ENCODE assay signal across 8 cellular contexts in the genomic region with DNA sequence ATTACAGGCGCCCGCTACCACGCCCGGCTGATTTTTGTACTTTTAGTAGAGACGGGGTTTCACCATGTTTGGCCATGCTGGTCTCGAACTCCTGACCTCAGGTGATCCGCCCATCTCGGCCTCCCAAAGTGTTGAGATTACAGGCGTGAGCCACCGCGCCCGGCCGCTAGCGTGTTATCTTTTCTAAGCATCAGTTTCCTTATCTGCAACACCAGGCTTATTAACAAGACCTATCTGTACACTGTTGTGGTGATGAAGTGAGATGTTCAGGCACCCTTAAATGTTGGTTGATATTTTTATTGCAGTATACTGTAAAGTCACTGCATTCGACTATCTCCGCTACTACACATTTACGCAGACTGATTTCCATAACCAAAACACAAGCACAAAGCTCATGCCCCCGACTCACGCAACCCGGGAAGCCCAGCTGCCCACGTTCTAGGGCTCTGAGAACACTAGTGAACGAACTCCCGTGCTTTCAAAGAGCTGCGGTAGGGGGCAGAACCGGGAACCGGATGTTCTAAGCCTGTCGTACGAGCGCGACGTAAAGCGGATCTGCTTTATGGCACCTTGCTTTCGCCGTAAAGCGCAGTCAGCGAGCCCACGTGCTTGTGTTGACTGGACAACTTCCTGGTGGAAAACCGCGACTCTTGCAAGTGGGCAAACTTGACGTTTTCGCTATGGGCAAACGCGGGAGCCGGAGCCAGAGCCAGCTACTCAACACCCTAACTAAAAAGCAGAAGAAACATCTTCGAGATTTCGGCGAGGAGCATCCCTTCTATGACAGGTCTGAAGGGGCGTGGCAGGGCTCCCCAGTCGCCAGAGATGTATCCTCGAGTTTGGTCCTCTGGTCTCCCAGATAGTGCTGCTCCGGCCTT. TPM values are rescaled to one million over a fixed set of nuclear protein-coding genes. Genes with fewer than 3 reads are reported as not detected.
DNase-seq lines count a peak whose midpoint lies in the region; ATAC-seq and FAIRE-seq lines count a peak whose summit lies in the region.

A gene with protein sequence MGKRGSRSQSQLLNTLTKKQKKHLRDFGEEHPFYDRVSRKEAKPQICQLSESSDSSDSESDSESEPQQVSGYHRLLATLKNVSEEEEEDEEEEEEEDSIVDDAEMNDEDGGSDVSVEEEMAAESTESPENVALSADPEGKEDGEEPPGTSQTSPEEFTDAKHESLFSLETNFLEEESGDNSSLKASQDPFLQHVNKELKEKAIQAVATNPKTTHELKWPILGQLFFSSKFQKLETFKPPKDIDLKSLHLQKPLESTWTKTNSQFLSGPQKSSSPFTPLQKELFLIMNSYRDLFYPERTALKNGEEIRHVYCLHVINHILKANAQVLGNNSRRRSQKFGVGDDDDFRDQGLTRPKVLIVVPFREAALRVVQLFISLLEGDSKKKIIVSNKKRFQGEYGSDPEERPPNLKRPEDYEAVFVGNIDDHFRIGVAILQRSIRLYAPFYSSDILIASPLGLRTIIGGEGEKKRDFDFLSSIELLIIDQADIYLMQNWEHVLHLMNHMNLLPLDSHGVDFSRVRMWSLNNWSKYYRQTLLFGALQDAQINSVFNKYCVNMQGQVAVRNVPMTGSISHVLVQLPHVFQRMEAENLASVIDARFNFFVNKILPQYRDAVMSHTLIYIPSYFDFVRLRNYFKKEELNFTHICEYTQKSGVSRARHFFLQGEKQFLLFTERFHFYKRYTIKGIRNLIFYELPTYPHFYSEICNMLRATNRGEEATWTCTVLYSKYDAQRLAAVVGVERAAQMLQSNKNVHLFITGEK (plus strand): TSS at position 589 of the 878 bp plus-strand sequence. CDS start 92 bp downstream, at position 681.

- peaks cover 4% of the 10 kb centered on the region for H3K27me3 Mint-ChIP-seq in activated CD4-positive, alpha-beta T cell treated with anti-CD3 and anti-CD28 coated beads for 36 hours

- H3K4me1 ChIP-seq in BLaER1, result peaks cover 26% of the 10 kb centered on the region

- peak; percentile 97 for FAIRE-seq in GM19239 (lab: Jason Lieb, UNC)
- FAIRE-seq in colon (lab: Jason Lieb, UNC), result peak; percentile 5

- H3K27ac Mint-ChIP-seq in activated CD4-positive, alpha-beta T cell treated with anti-CD3 and anti-CD28 coated beads for 36 hours, result peak within 1 kb of the TSS; percentile 92

- peaks cover 16% of the 10 kb centered on the region for H3K36me3 Mint-ChIP-seq in activated CD4-positive, alpha-beta T cell treated with anti-CD3 and anti-CD28 coated beads for 36 hours (ENCODE audit: low read depth)

- H3K4me1 Mint-ChIP-seq in activated CD4-positive, alpha-beta T cell treated with anti-CD3 and anti-CD28 coated beads for 36 hours, result peaks cover 45% of the 10 kb centered on the region

- POLR2A ChIA-PET in activated CD4-positive, alpha-beta T cell treated with anti-CD3 and anti-CD28 coated beads for 36 hours (lab: Charles Lee), result interaction anchor here (0.8 to 1.0 kb wide), 3 partner anchors 12 to 243 kb away, joined by 4 to 6 read pairs (median 4); partner anchors contain the start of gene C1orf74

- ATAC-seq in HG03457 (IDR thresholded peaks at IDR 0.05; ENCODE audit: unreplicated experiment), result peak; percentile 80
- ATAC-seq in activated CD4-positive, alpha-beta T cell treated with anti-CD3 and anti-CD28 coated beads for 36 hours, result peak; percentile 86

- H3K9me3 Mint-ChIP-seq in activated CD4-positive, alpha-beta T cell treated with anti-CD3 and anti-CD28 coated beads for 36 hours (ENCODE audit: low read depth), result no peaks in the 10 kb centered on the region

- peak; percentile 54 for DNase-seq in GM19239 (ENCODE audit: insufficient read length, low spot score)
- peak; percentile 92 to 96 for DNase-seq in NCI-H524 (lab: John Stamatoyannopoulos, UW)
- DNase-seq in activated CD4-positive, alpha-beta T cell treated with anti-CD3 and anti-CD28 coated beads for 36 hours, result peak; percentile 96
- DNase-seq in stimulated activated CD4-positive, alpha-beta T cell treated with anti-CD3 and anti-CD28 coated beads, Interleukin-1b, Interleukin-23, amount 100 ng/mL, for 4 hours (ENCODE audit: low read depth in 2 of 2), result peak; percentile 82 to 90

- no peaks in the 10 kb centered on the region for H3K9me3 ChIP-seq in BLaER1

- CTCF ChIA-PET in activated CD4-positive, alpha-beta T cell treated with anti-CD3 and anti-CD28 coated beads for 36 hours (lab: Charles Lee), result interaction anchor here (0.6 to 1.9 kb wide), 21 partner anchors 8 to 1875 kb away, joined by 3 to 11 read pairs (median 3); partner anchors contain the start of genes C1orf74 and TRAF3IP3

- intact Hi-C loops in activated CD4-positive, alpha-beta T cell treated with anti-CD3 and anti-CD28 coated beads for 36 hours (cut with DNase I, micrococcal nuclease), result loop anchor here (1.0 to 5.0 kb wide), 9 partner anchors 43 to 1955 kb away; partner anchors contain the start of genes C1orf74 (in 1 of the 2) and TRAF3IP3 (in 1 of the 2)

- H3K4me2 ChIP-seq in BLaER1, result peak within 1 kb of the TSS; percentile 81

- H3K36me3 ChIP-seq in BLaER1, result peaks cover 19% of the 10 kb centered on the region

- H3K4me3 Mint-ChIP-seq in activated CD4-positive, alpha-beta T cell treated with anti-CD3 and anti-CD28 coated beads for 36 hours, result peak within 1 kb of the TSS; percentile 87

- peak within 1 kb of the TSS; percentile 79 for H3K27ac ChIP-seq in BLaER1
- peak within 1 kb of the TSS; percentile 50 for H3K27ac ChIP-seq in layer of hippocampus (ENCODE audit: low read depth, low read length)

- H3K9ac ChIP-seq in BLaER1, result peak within 1 kb of the TSS; percentile 79

- no peaks in the 10 kb centered on the region for H4K20me1 ChIP-seq in BLaER1

- H3K27me3 ChIP-seq in BLaER1 (no peaks in the 10 kb centered on the region), layer of hippocampus (ENCODE audit: control insufficient read depth, insufficient read depth, low read length) (no peaks in the 10 kb centered on the region)

- H3K4me3 ChIP-seq in BLaER1, result peak within 1 kb of the TSS; percentile 84

RNA-seq across cellular contexts. Expression of the gene that starts here (rescaled TPM):
- total RNA-seq in activated CD4-positive, alpha-beta T cell treated with anti-CD3 and anti-CD28 coated beads for 36 hours, result 10 to 100 TPM in 1 of 2 experiments, 1 to 10 TPM in 1; 9.4 to 10.4 TPM

Comparison
In these comparisons a context has a peak if more than half of its experiments do, and no peak if none do; other contexts are left out.
1. Peak in every context shown above with its lines: DNase-seq, ATAC-seq, H3K4me3 ChIP-seq and H3K27ac ChIP-seq.